In the genomic region with DNA sequence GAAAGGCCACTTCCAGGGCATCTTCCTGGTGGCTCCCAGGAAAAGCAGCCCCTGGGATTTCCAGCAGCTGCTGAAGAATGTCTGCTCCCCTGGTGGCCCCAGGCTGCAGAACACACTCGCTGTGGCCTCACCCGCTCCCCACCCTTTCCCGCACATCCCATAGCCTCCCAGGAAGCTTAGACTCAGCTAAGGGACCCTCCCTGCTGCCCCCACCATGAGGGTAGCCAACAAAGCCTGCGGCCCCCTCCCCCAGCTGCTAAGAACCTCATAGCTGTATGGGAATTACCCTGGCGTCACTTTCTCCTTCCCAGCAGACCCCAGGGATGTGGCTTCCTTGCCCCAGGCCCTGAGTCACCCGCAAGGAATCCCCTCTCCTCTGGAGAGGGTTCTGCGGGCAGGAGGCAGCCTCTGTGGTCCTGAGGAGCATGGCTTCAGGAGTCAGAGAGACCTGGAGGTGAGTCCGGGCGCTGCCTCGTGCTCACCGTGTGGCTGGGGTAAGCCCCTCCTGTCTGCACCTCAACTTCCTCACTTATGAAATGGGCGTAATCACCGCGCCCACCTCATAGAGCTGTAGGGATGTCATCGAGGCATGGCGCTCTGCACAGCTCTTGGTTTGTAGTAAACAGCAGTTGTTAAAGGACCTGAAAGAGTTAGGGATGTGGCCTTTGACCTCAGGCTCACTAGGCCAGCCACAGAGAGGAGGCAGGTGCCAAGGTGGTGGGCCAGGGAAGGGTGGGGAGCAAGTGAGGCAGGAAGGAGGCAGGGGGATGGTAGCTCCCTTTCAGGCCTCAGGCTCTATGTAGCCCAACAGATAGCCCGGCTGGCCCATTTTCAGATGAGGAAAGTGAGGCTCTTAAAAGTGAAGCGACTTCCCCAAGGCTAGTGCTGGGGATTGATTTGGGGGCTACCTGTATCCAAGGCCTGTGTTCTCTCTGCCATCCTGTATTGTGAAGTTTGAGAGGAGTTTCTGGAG, we compare ENCODE assay signal across 13 cellular contexts.
DNase-seq lines count a peak whose midpoint lies in the region; TF ChIP-seq lines count a peak whose summit lies in the region.
"Had no signal": no experiment of that assay in that cellular context is flagged by ENCODE, and none has a peak within 500 bp of the region (broad histone marks: within the 10 kb centered on the region; RNA-seq: fewer than 3 reads in every experiment).

No MANE protein-coding gene starts in this region.

- intact Hi-C loops in esophagus muscularis mucosa (cut with DNase I) = loop anchor here (10.0 kb wide), 1 partner anchor 75 kb away; the partner anchor contains the start of gene LRRC32

- peaks cover 2% of the 10 kb centered on the region for H3K9me3 Mint-ChIP-seq in neural crest cell
- H3K9me3 Mint-ChIP-seq: T-helper 1 cell treated with Interleukin-12 subunit alpha and Interleukin-12 subunit beta and Interleukin-4 antibody, amounts not matched to agents 30 μg/mL and 1 μg/mL, for 36 hours had no signal

- no peak overlapping the region for H3K4me3 Mint-ChIP-seq in neural crest cell
- H3K4me3 Mint-ChIP-seq: naive thymus-derived CD4-positive, alpha-beta T cell; T-helper 1 cell treated with Interleukin-12 subunit alpha and Interleukin-12 subunit beta and Interleukin-4 antibody, amounts not matched to agents 30 μg/mL and 1 μg/mL, for 36 hours had no signal

- 0 out of 2 replicates have a peak overlapping the region, but pooled peaks have one; percentile 17 for H3K9ac ChIP-seq in Karpas-422 (ENCODE audit: low read length)

- TF ChIP-seq EP300 in esophagus muscularis mucosa (IDR thresholded peaks at IDR 0.05) = no peak

- H2AFZ ChIP-seq in Karpas-422 (ENCODE audit: low read length) = no peak overlapping the region

- H3K27me3 ChIP-seq in Karpas-422 (ENCODE audit: low read length) (no peaks in the 10 kb centered on the region), esophagus muscularis mucosa (no peaks in the 10 kb centered on the region)
- H3K27me3 ChIP-seq in effector memory CD4-positive, alpha-beta T cell (replicated peaks; ENCODE audit: control insufficient read depth, insufficient read depth, low read length, poor library complexity, severe bottlenecking) = no peaks in the 10 kb centered on the region

- no peak for TF ChIP-seq POLR2A in esophagus muscularis mucosa (IDR thresholded peaks at IDR 0.05; ENCODE audit: low read depth)

- H3K9me2 ChIP-seq in Karpas-422 (replicated peaks; ENCODE audit: insufficient read depth, low read length) = no peaks in the 10 kb centered on the region

- H3K9me3 ChIP-seq in Karpas-422 (ENCODE audit: low read length) = no peaks in the 10 kb centered on the region
- no peaks in the 10 kb centered on the region for H3K9me3 ChIP-seq in esophagus muscularis mucosa
- H3K9me3 ChIP-seq in effector memory CD4-positive, alpha-beta T cell (ENCODE audit: control insufficient read depth, low read length) = no peaks in the 10 kb centered on the region

- TF ChIP-seq CTCF in esophagus muscularis mucosa (IDR thresholded peaks at IDR 0.05) = no peak
- no peak for TF ChIP-seq CTCF in neural crest cell (conservative IDR thresholded peaks at IDR 0.05)

- no peaks in the 10 kb centered on the region for H3K36me3 Mint-ChIP-seq in neural crest cell (ENCODE audit: low read depth)

- peaks cover 3% of the 10 kb centered on the region for H3K4me1 Mint-ChIP-seq in neural crest cell

- 87% methylated on average over 11 of the region's 18 CpGs for WGBS in esophagus muscularis mucosa

- H3K4me1 ChIP-seq in Karpas-422 (ENCODE audit: low read length) (peaks cover 5% of the 10 kb centered on the region), esophagus muscularis mucosa (peaks cover 27 to 33% (median 30%) of the 10 kb centered on the region in 4 donors)
- no peaks in the 10 kb centered on the region for H3K4me1 ChIP-seq in effector memory CD4-positive, alpha-beta T cell (ENCODE audit: control insufficient read depth, insufficient read depth, low read length, poor library complexity, severe bottlenecking)

- peak overlapping the region; percentile 19 for H3K27ac Mint-ChIP-seq in neural crest cell (ENCODE audit: unreplicated experiment)
- H3K27ac Mint-ChIP-seq: naive thymus-derived CD4-positive, alpha-beta T cell; T-helper 1 cell treated with Interleukin-12 subunit alpha and Interleukin-12 subunit beta and Interleukin-4 antibody, amounts not matched to agents 30 μg/mL and 1 μg/mL, for 36 hours had no signal

- DNase-seq in Daoy (ENCODE audit: low read depth) (peak; percentile 90), Karpas-422 (no peak), esophagus muscularis mucosa (ENCODE audit: extremely low spot score) (peak; percentile 87), neural crest cell (ENCODE audit: low read depth, low spot score) (no peak), NCI-H187 (lab: John Stamatoyannopoulos, UW) (no peak), NCI-H524 (lab: John Stamatoyannopoulos, UW) (no peak), KG1 (lab: John Stamatoyannopoulos, UW) (no peak)
- DNase-seq in effector memory CD4-positive, alpha-beta T cell = no peak
- DNase-seq: activated naive CD4-positive, alpha-beta T cell treated with Interleukin-2 at 50 U/mL for 16 hours; kidney; NCI-H2171 treated with DMSO at 0.1 percent for 48 hours had no signal

- H3K79me2 ChIP-seq in Karpas-422 (ENCODE audit: low read length) = no peaks in the 10 kb centered on the region

- H3K36me3 ChIP-seq in Karpas-422 (ENCODE audit: insufficient read depth, low read length) (no peaks in the 10 kb centered on the region), esophagus muscularis mucosa (no peaks in the 10 kb centered on the region)
- no peaks in the 10 kb centered on the region for H3K36me3 ChIP-seq in effector memory CD4-positive, alpha-beta T cell (ENCODE audit: control insufficient read depth, insufficient read depth, low read length)

- H3K4me3 ChIP-seq in Karpas-422 (ENCODE audit: low read length) (no peak overlapping the region), esophagus muscularis mucosa (no peak overlapping the region)
- H3K4me3 ChIP-seq in effector memory CD4-positive, alpha-beta T cell (ENCODE audit: insufficient read depth, low read depth, low read length, poor library complexity, severe bottlenecking) = no peak overlapping the region

- no peak overlapping the region for H3K4me2 ChIP-seq in Karpas-422 (ENCODE audit: low read depth, low read length, poor library complexity, severe bottlenecking)

- H3K27me3 Mint-ChIP-seq in neural crest cell (ENCODE audit: low read depth) = no peaks in the 10 kb centered on the region

- no peaks in the 10 kb centered on the region for H4K20me1 ChIP-seq in Karpas-422 (ENCODE audit: insufficient read depth, low read depth, low read length)

- H3K27ac ChIP-seq in Karpas-422 (ENCODE audit: low read length) (no peak overlapping the region), esophagus muscularis mucosa (replicated peaks in 1 of 4) (no peak overlapping the region)
- no peak overlapping the region for H3K27ac ChIP-seq in effector memory CD4-positive, alpha-beta T cell (ENCODE audit: insufficient read depth, low read length, poor library complexity, severe bottlenecking)

Comparison
In these comparisons a context has a peak if more than half of its experiments do, and no peak if none do; other contexts are left out.
1. DNase-seq: peak in Daoy (single experiment) and esophagus muscularis mucosa (single experiment); none in Karpas-422 (single experiment), neural crest cell (single experiment), NCI-H187 (0 of 2), NCI-H524 (0 of 2), effector memory CD4-positive, alpha-beta T cell (0 of 3) and KG1 (single experiment).